Comparison of ENCODE assay signal across 9 cellular contexts in the genomic region with DNA sequence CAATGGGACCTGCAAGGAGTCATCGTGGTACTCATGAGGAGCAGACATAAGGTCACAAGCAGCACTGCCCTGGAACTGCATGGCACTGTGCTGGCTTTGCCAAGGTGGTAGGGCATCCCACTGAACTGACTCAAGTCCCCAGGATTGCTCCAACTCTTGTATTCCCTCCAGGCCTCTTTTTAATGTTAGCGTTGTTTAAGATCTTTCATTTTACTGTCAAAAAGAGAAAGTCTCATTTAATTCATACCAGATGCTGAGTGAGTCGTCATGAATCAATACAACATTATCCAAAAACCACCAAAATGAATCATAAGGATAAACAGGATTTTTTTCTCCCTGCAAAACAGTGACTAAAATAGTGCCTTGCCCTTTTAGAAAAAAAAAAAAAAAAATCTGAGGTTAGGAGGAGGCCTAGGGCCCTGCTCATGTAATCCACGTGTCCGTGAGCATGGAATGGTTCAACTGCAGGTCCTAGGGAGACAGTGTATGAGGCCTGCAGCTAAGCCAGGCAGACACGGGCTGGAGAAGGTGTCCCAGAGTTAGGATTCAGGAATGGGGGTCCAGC. TPM values are rescaled to one million over a fixed set of nuclear protein-coding genes. Genes with fewer than 3 reads are reported as not detected.
DNase-seq lines count a peak whose midpoint lies in the region; ATAC-seq lines count a peak whose summit lies in the region.
"Had no signal": no experiment of that assay in that cellular context is flagged by ENCODE, and none has a peak within 500 bp of the region (broad histone marks: within the 10 kb centered on the region; RNA-seq: fewer than 3 reads in every experiment).

No MANE protein-coding gene starts in this region.

- ATAC-seq in esophagus mucosa (peak; percentile 70), HG03280 (IDR thresholded peaks at IDR 0.05; ENCODE audit: unreplicated experiment) (no peak), HG02970 (IDR thresholded peaks at IDR 0.05; ENCODE audit: low FRiP score, unreplicated experiment) (no peak)

- DNase-seq in Daoy (ENCODE audit: low read depth) (peak; percentile 80), RKO (ENCODE audit: low spot score) (peak; percentile 79), renal cortical epithelial cell (ENCODE audit: low read depth) (peak; percentile 69), inferior parietal cortex (ENCODE audit: extremely low spot score) (no peak), NCI-H146 (lab: John Stamatoyannopoulos, UW) (no peak)
- DNase-seq: KG1 had no signal

RNA-seq across cellular contexts. Expression of a gene that starts 36.7 kb away (rescaled TPM):
- total RNA-seq in Daoy (2014; rRNA removed; shearing (Covaris generic)), result 23.5 and 24.8 TPM in 2 replicates
- total RNA-seq in esophagus mucosa (4.3 TPM), renal cortical epithelial cell (0.89 and 4.3 TPM in 2 replicates)

Comparison
In these comparisons a context has a peak if more than half of its experiments do, and no peak if none do; other contexts are left out.
1. DNase-seq: peak in Daoy (single experiment), RKO (single experiment) and renal cortical epithelial cell (single experiment); none in inferior parietal cortex (single experiment) and NCI-H146 (single experiment).